ENCODE assay signal across 28 cellular contexts in genomic region chr5:180018661-180019060, GRCh38.
"Had no signal": no experiment of that assay in that cellular context is flagged by ENCODE, and none has a peak within 500 bp of the region (broad histone marks: within the 10 kb centered on the region; RNA-seq: fewer than 3 reads in every experiment).

No MANE protein-coding gene starts in this region.

- H3K36me3 Mint-ChIP-seq: stimulated activated effector memory CD8-positive, alpha-beta T cell treated with anti-CD3 and anti-CD28 coated beads, Interleukin-12 subunit alpha, Interleukin-12 subunit beta, amount 100 ng/mL, for 72 hours had no signal

- ATAC-seq: activated CD4-positive, alpha-beta T cell treated with anti-CD3 and anti-CD28 coated beads for 36 hours; left ventricle myocardium superior; naive thymus-derived CD8-positive, alpha-beta T cell; right cardiac atrium; stimulated activated effector memory CD8-positive, alpha-beta T cell treated with anti-CD3 and anti-CD28 coated beads, Interleukin-12 subunit alpha, Interleukin-12 subunit beta, amount 100 ng/mL, for 72 hours; stimulated activated naive CD8-positive, alpha-beta T cell treated with anti-CD3 and anti-CD28 coated beads, Interleukin-15, amount 100 ng/mL, for 72 hours; T-helper 17 cell had no signal

- DNase-seq: activated B cell treated with CpG ODN at 0.5 μM for 24 hours; activated CD4-positive, alpha-beta T cell treated with anti-CD3 and anti-CD28 coated beads for 36 hours; activated CD4-positive, alpha-beta T cell treated with anti-CD3 and anti-CD28 coated beads, Interleukin-2, amount 50 U/mL, for 4 hours; activated CD8-positive, alpha-beta memory T cell treated with anti-CD3 and anti-CD28 coated beads for 24 hours; activated CD8-positive, alpha-beta memory T cell treated with anti-CD3 and anti-CD28 coated beads, Interleukin-2, amount 50 U/mL, for 4 hours; activated naive CD4-positive, alpha-beta T cell treated with Interleukin-2 at 50 U/mL for 16 hours; activated naive CD8-positive, alpha-beta T cell treated with anti-CD3 and anti-CD28 coated beads for 36 hours; activated T-cell treated with anti-CD3 and anti-CD28 coated beads, Interleukin-2, amount 50 U/mL, for 24 hours; endodermal cell; foreskin melanocyte; glutamatergic neuron; kidney glomerular epithelial cell; left ventricle myocardium superior; naive thymus-derived CD8-positive, alpha-beta T cell; right cardiac atrium; stimulated activated CD4-positive, alpha-beta T cell treated with anti-CD3 and anti-CD28 coated beads, Interleukin-2, amount 100 ng/mL, for 24 hours; stimulated activated naive CD8-positive, alpha-beta T cell treated with anti-CD3 and anti-CD28 coated beads, Interleukin-15, amount 100 ng/mL, for 72 hours; SW 1271; T-helper 17 cell; trophoblast cell; uterus had no signal

- H3K27me3 Mint-ChIP-seq: activated CD4-positive, alpha-beta T cell treated with anti-CD3 and anti-CD28 coated beads for 36 hours; activated naive CD8-positive, alpha-beta T cell treated with anti-CD3 and anti-CD28 coated beads for 36 hours; activated T-cell treated with anti-CD3 and anti-CD28 coated beads, Interleukin-2, amount 50 U/mL, for 24 hours; naive thymus-derived CD8-positive, alpha-beta T cell; stimulated activated naive CD8-positive, alpha-beta T cell treated with anti-CD3 and anti-CD28 coated beads, Interleukin-15, amount 100 ng/mL, for 72 hours; T-helper 17 cell had no signal

- H2AFZ ChIP-seq: hepatocyte had no signal

- H3K4me2 ChIP-seq: hepatocyte had no signal

- H3K36me3 ChIP-seq: prostate gland, uterus had no signal

- H3K27ac ChIP-seq: coronary artery, hepatocyte, prostate gland, skin epidermis, uterus had no signal

- H3K9me3 Mint-ChIP-seq: activated naive CD8-positive, alpha-beta T cell treated with anti-CD3 and anti-CD28 coated beads for 36 hours; activated T-cell treated with anti-CD3 and anti-CD28 coated beads, Interleukin-2, amount 50 U/mL, for 24 hours; activated T-helper 2 cell treated with anti-CD3 and anti-CD28 coated beads, Interferon-gamma antibody, Interleukin-2, Interleukin-4, amounts not matched to agents 10 μg/mL and 5 μg/mL and 100 μg/mL, durations not matched to agents 14 hours and 24 hours and 36 hours; stimulated activated effector memory CD8-positive, alpha-beta T cell treated with anti-CD3 and anti-CD28 coated beads, Interleukin-12 subunit alpha, Interleukin-12 subunit beta, amount 100 ng/mL, for 72 hours had no signal

- H3K9me3 ChIP-seq: prostate gland, uterus had no signal

- H3K4me1 Mint-ChIP-seq: activated B cell treated with CpG ODN at 0.5 μM for 24 hours; activated CD4-positive, alpha-beta T cell treated with anti-CD3 and anti-CD28 coated beads for 36 hours; mesothelial cell of epicardium; stimulated activated effector memory CD8-positive, alpha-beta T cell treated with anti-CD3 and anti-CD28 coated beads, Interleukin-12 subunit alpha, Interleukin-12 subunit beta, amount 100 ng/mL, for 72 hours; stimulated activated naive CD8-positive, alpha-beta T cell treated with anti-CD3 and anti-CD28 coated beads, Interleukin-15, amount 100 ng/mL, for 72 hours had no signal

- H3K4me3 Mint-ChIP-seq: activated B cell treated with CpG ODN at 0.5 μM for 24 hours; activated CD4-positive, alpha-beta T cell treated with anti-CD3 and anti-CD28 coated beads for 36 hours; activated naive CD8-positive, alpha-beta T cell treated with anti-CD3 and anti-CD28 coated beads for 36 hours; activated T-cell treated with anti-CD3 and anti-CD28 coated beads, Interleukin-2, amount 50 U/mL, for 24 hours; endodermal cell; mesothelial cell of epicardium; naive thymus-derived CD8-positive, alpha-beta T cell; stimulated activated effector memory CD8-positive, alpha-beta T cell treated with anti-CD3 and anti-CD28 coated beads, Interleukin-12 subunit alpha, Interleukin-12 subunit beta, amount 100 ng/mL, for 72 hours; stimulated activated naive CD8-positive, alpha-beta T cell treated with anti-CD3 and anti-CD28 coated beads, Interleukin-15, amount 100 ng/mL, for 72 hours; T-helper 17 cell had no signal

- H3K4me3 ChIP-seq: coronary artery, hepatocyte, prostate gland, skin epidermis, uterus had no signal

- H3K27me3 ChIP-seq: hepatocyte, uterus had no signal

- H3K27ac Mint-ChIP-seq: activated B cell treated with CpG ODN at 0.5 μM for 24 hours; activated CD4-positive, alpha-beta T cell treated with anti-CD3 and anti-CD28 coated beads for 36 hours; activated naive CD8-positive, alpha-beta T cell treated with anti-CD3 and anti-CD28 coated beads for 36 hours; activated T-cell treated with anti-CD3 and anti-CD28 coated beads, Interleukin-2, amount 50 U/mL, for 24 hours; activated T-helper 2 cell treated with anti-CD3 and anti-CD28 coated beads, Interferon-gamma antibody, Interleukin-2, Interleukin-4, amounts not matched to agents 10 μg/mL and 5 μg/mL and 100 μg/mL, durations not matched to agents 14 hours and 24 hours and 36 hours; endodermal cell; mesothelial cell of epicardium; naive thymus-derived CD8-positive, alpha-beta T cell; stimulated activated effector memory CD8-positive, alpha-beta T cell treated with anti-CD3 and anti-CD28 coated beads, Interleukin-12 subunit alpha, Interleukin-12 subunit beta, amount 100 ng/mL, for 72 hours; stimulated activated naive CD8-positive, alpha-beta T cell treated with anti-CD3 and anti-CD28 coated beads, Interleukin-15, amount 100 ng/mL, for 72 hours; T-helper 17 cell had no signal

- H3K4me1 ChIP-seq: prostate gland, uterus had no signal
